In the genomic region with DNA sequence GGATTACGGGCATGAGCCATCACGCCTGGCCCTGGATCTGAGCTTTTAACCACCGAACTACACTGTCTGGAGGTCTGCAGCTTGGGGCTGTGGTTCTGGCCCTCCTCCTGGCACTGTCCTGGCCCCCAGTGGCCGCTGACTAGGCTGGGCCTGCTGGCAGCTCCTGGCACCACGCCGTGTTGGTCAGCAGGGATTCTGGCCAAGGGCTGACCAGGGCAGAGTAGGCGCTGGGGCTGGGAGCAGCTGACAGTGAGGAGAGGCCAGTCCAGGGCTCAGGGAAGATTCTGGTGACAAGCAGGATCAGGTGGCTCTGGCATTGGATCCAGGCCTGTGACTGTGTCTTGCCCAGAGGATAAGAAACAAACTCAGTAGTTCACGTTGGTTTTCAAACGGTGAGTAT, we compare ENCODE assay signal across 15 cellular contexts. TPM values are rescaled to one million over a fixed set of nuclear protein-coding genes. Genes with fewer than 3 reads are reported as not detected.
DNase-seq lines count a peak whose midpoint lies in the region; ATAC-seq and TF ChIP-seq lines count a peak whose summit lies in the region.
"Had no signal": no experiment of that assay in that cellular context is flagged by ENCODE, and none has a peak within 500 bp of the region (broad histone marks: within the 10 kb centered on the region; RNA-seq: fewer than 3 reads in every experiment).

No MANE protein-coding gene starts in this region.

- ATAC-seq in activated CD8-positive, alpha-beta T cell treated with anti-CD3 and anti-CD28 coated beads, Interleukin-2, amount 10 ng/mL, durations not matched to agents 7 days and 5 days: no peak
- ATAC-seq in left cardiac atrium: peak; percentile 77 to 85
- no peak for ATAC-seq in GM18517 (IDR thresholded peaks at IDR 0.05; ENCODE audit: unreplicated experiment)
- ATAC-seq in HG03175 (IDR thresholded peaks at IDR 0.05; ENCODE audit: unreplicated experiment): no peak
- ATAC-seq: activated CD4-positive, CD25-positive, alpha-beta regulatory T cell treated with anti-CD3 and anti-CD28 coated beads, Interleukin-2, amount 50 U/mL, for 24 hours had no signal

- no peak for TF ChIP-seq CTCF in parathyroid adenoma (IDR thresholded peaks at IDR 0.05)
- TF ChIP-seq CTCF in hepatocyte (IDR thresholded peaks at IDR 0.05; ENCODE audit: poor library complexity): no peak

- intact Hi-C loops in left cardiac atrium (cut with DNase I): no loop called here

- H3K4me1 Mint-ChIP-seq in activated CD8-positive, alpha-beta T cell treated with anti-CD3 and anti-CD28 coated beads, Interleukin-2, amount 10 ng/mL, durations not matched to agents 7 days and 5 days (ENCODE audit: low read depth): peaks cover 9% of the 10 kb centered on the region

- no peaks in the 10 kb centered on the region for H3K27me3 ChIP-seq in parathyroid adenoma (ENCODE audit: control insufficient read depth, insufficient read depth, low read length)
- no peaks in the 10 kb centered on the region for H3K27me3 ChIP-seq in hepatocyte
- H3K27me3 ChIP-seq: BE2C had no signal

- CTCF ChIA-PET in activated CD8-positive, alpha-beta T cell treated with anti-CD3 and anti-CD28 coated beads, Interleukin-2, amount 10 ng/mL, durations not matched to agents 7 days and 5 days (lab: Charles Lee): interaction anchor here (1.2 kb wide), 1 partner anchor 24 kb away, joined by 3 read pairs; no protein-coding TSS in a partner anchor

- peak overlapping the region; percentile 70 for H3K27ac Mint-ChIP-seq in activated CD8-positive, alpha-beta T cell treated with anti-CD3 and anti-CD28 coated beads, Interleukin-2, amount 10 ng/mL, durations not matched to agents 7 days and 5 days

- H3K4me3 Mint-ChIP-seq in activated CD8-positive, alpha-beta T cell treated with anti-CD3 and anti-CD28 coated beads, Interleukin-2, amount 10 ng/mL, durations not matched to agents 7 days and 5 days: no peak overlapping the region
- H3K4me3 Mint-ChIP-seq: H9 had no signal

- no peak overlapping the region for H3K9ac ChIP-seq in parathyroid adenoma

- no peak overlapping the region for H3K4me3 ChIP-seq in parathyroid adenoma (ENCODE audit: low read depth, low read length)
- no peak overlapping the region for H3K4me3 ChIP-seq in hepatocyte

- WGBS in hepatocyte (ENCODE audit: low lambda C conversion rate, missing lambda C conversion rate): 91% methylated on average over 9 of the region's 9 CpGs

- H3K4me1 ChIP-seq in parathyroid adenoma (peaks cover 4% of the 10 kb centered on the region), hepatocyte (ENCODE audit: insufficient read depth) (peaks cover 4% of the 10 kb centered on the region)
- H3K4me1 ChIP-seq: BE2C had no signal

- no peaks in the 10 kb centered on the region for H3K36me3 ChIP-seq in parathyroid adenoma (ENCODE audit: control insufficient read depth, insufficient read depth, low read length)
- H3K36me3 ChIP-seq in hepatocyte (replicated peaks; ENCODE audit: insufficient read depth, low read depth): no peaks in the 10 kb centered on the region

- H3K4me2 ChIP-seq in parathyroid adenoma (ENCODE audit: low read length): no peak overlapping the region
- no peak overlapping the region for H3K4me2 ChIP-seq in hepatocyte

- no peaks in the 10 kb centered on the region for H4K20me1 ChIP-seq in hepatocyte (ENCODE audit: insufficient read depth, poor library complexity, severe bottlenecking)

- H3K27ac ChIP-seq in parathyroid adenoma (peak overlapping the region; percentile 48), hepatocyte (no peak overlapping the region)

- H3K9me3 Mint-ChIP-seq in activated CD8-positive, alpha-beta T cell treated with anti-CD3 and anti-CD28 coated beads, Interleukin-2, amount 10 ng/mL, durations not matched to agents 7 days and 5 days (ENCODE audit: insufficient read depth): no peaks in the 10 kb centered on the region

- H2AFZ ChIP-seq in parathyroid adenoma (peak overlapping the region; percentile 51), hepatocyte (no peak overlapping the region)

- DNase-seq in AG08395 (ENCODE audit: low spot score): peak; percentile 41
- DNase-seq in activated CD8-positive, alpha-beta T cell treated with anti-CD3 and anti-CD28 coated beads, Interleukin-2, amount 10 ng/mL, durations not matched to agents 7 days and 5 days: no peak
- DNase-seq in left cardiac atrium: peak; percentile 49
- no peak for DNase-seq in KG1 (lab: John Stamatoyannopoulos, UW)
- no peak for DNase-seq in hepatocyte (ENCODE audit: low spot score)
- DNase-seq: BE2C; effector CD8-positive, alpha-beta T cell; H9; Karpas-422; NCI-H2227 treated with DMSO at 0.1 percent for 48 hours had no signal

- H3K9me3 ChIP-seq in parathyroid adenoma (ENCODE audit: control insufficient read depth, low read length) (no peaks in the 10 kb centered on the region), hepatocyte (ENCODE audit: low read depth) (no peaks in the 10 kb centered on the region)
- H3K9me3 ChIP-seq: BE2C had no signal

- H3K27me3 Mint-ChIP-seq in activated CD8-positive, alpha-beta T cell treated with anti-CD3 and anti-CD28 coated beads, Interleukin-2, amount 10 ng/mL, durations not matched to agents 7 days and 5 days (ENCODE audit: low read depth): no peaks in the 10 kb centered on the region

- no peaks in the 10 kb centered on the region for H3K79me2 ChIP-seq in parathyroid adenoma
- peaks cover 33% of the 10 kb centered on the region for H3K79me2 ChIP-seq in hepatocyte

- no peaks in the 10 kb centered on the region for H3K9me2 ChIP-seq in hepatocyte (replicated peaks; ENCODE audit: insufficient read depth)

- H3K36me3 Mint-ChIP-seq in activated CD8-positive, alpha-beta T cell treated with anti-CD3 and anti-CD28 coated beads, Interleukin-2, amount 10 ng/mL, durations not matched to agents 7 days and 5 days (ENCODE audit: low read depth): peaks cover 12% of the 10 kb centered on the region

- POLR2A ChIA-PET in activated CD8-positive, alpha-beta T cell treated with anti-CD3 and anti-CD28 coated beads, Interleukin-2, amount 10 ng/mL, durations not matched to agents 7 days and 5 days (lab: Charles Lee): interaction anchor here (1.2 kb wide), 1 partner anchor 13 kb away, joined by 3 read pairs; no protein-coding TSS in a partner anchor

RNA-seq across cellular contexts. Expression of a gene that starts 14.6 kb away (rescaled TPM):
- total RNA-seq in activated CD8-positive, alpha-beta T cell treated with anti-CD3 and anti-CD28 coated beads, Interleukin-2, amount 10 ng/mL, durations not matched to agents 7 days and 5 days: 10 to 100 TPM; 27.7 to 28.9 TPM
- 10 to 100 TPM; 32.0 to 34.0 TPM for total RNA-seq in left cardiac atrium
- 11.0 and 15.1 TPM in 2 replicates for total RNA-seq in hepatocyte
- polyA plus RNA-seq in hepatocyte: 7.9 and 8.6 TPM in 2 replicates

RNA-seq across cellular contexts. Expression of a gene that starts 58.4 kb away (rescaled TPM):
- under 1 TPM in 1 of 2 experiments, not detected in 1; 0.16 TPM for total RNA-seq in activated CD8-positive, alpha-beta T cell treated with anti-CD3 and anti-CD28 coated beads, Interleukin-2, amount 10 ng/mL, durations not matched to agents 7 days and 5 days
- not detected for total RNA-seq in left cardiac atrium
- total RNA-seq in hepatocyte: not detected in 2 replicates
- polyA plus RNA-seq in hepatocyte: not detected in 2 replicates
- total RNA-seq: osteocyte had no signal

Comparison
In these comparisons a context has a peak if more than half of its experiments do, and no peak if none do; other contexts are left out.
1. DNase-seq: peak in AG08395 (single experiment) and left cardiac atrium (single experiment); none in activated CD8-positive, alpha-beta T cell treated with anti-CD3 and anti-CD28 coated beads, Interleukin-2, amount 10 ng/mL, durations not matched to agents 7 days and 5 days (single experiment), KG1 (single experiment) and hepatocyte (single experiment).
2. ATAC-seq: peak in left cardiac atrium (2 of 2); none in activated CD8-positive, alpha-beta T cell treated with anti-CD3 and anti-CD28 coated beads, Interleukin-2, amount 10 ng/mL, durations not matched to agents 7 days and 5 days (single experiment), GM18517 (single experiment) and HG03175 (single experiment).